1 cellular context compared by ENCODE assay signal in genomic region chr2:146990311-146990781, GRCh38.
TF ChIP-seq lines count a peak whose summit lies in the region.

No MANE protein-coding gene starts in this region.

TF ChIP-seq in GM23338, 12 proteins besides CTCF, POLR2A, EP300 and RAD21 (continued from another document):
- TF ChIP-seq EZH2 (IDR thresholded peaks at IDR 0.05; ENCODE audit: low read depth, unreplicated experiment) (no peak), NANOG (IDR thresholded peaks at IDR 0.05; ENCODE audit: borderline replicate concordance) (no peak), EZH2phosphoT487 (IDR thresholded peaks at IDR 0.05; ENCODE audit: unreplicated experiment) (no peak), POLR2AphosphoS5 (IDR thresholded peaks at IDR 0.05; ENCODE audit: low read depth) (no peak), ZNF114 (CRISPR knock-in tag; IDR thresholded peaks at IDR 0.05) (no peak)
- TF ChIP-seq, protein P1, sequence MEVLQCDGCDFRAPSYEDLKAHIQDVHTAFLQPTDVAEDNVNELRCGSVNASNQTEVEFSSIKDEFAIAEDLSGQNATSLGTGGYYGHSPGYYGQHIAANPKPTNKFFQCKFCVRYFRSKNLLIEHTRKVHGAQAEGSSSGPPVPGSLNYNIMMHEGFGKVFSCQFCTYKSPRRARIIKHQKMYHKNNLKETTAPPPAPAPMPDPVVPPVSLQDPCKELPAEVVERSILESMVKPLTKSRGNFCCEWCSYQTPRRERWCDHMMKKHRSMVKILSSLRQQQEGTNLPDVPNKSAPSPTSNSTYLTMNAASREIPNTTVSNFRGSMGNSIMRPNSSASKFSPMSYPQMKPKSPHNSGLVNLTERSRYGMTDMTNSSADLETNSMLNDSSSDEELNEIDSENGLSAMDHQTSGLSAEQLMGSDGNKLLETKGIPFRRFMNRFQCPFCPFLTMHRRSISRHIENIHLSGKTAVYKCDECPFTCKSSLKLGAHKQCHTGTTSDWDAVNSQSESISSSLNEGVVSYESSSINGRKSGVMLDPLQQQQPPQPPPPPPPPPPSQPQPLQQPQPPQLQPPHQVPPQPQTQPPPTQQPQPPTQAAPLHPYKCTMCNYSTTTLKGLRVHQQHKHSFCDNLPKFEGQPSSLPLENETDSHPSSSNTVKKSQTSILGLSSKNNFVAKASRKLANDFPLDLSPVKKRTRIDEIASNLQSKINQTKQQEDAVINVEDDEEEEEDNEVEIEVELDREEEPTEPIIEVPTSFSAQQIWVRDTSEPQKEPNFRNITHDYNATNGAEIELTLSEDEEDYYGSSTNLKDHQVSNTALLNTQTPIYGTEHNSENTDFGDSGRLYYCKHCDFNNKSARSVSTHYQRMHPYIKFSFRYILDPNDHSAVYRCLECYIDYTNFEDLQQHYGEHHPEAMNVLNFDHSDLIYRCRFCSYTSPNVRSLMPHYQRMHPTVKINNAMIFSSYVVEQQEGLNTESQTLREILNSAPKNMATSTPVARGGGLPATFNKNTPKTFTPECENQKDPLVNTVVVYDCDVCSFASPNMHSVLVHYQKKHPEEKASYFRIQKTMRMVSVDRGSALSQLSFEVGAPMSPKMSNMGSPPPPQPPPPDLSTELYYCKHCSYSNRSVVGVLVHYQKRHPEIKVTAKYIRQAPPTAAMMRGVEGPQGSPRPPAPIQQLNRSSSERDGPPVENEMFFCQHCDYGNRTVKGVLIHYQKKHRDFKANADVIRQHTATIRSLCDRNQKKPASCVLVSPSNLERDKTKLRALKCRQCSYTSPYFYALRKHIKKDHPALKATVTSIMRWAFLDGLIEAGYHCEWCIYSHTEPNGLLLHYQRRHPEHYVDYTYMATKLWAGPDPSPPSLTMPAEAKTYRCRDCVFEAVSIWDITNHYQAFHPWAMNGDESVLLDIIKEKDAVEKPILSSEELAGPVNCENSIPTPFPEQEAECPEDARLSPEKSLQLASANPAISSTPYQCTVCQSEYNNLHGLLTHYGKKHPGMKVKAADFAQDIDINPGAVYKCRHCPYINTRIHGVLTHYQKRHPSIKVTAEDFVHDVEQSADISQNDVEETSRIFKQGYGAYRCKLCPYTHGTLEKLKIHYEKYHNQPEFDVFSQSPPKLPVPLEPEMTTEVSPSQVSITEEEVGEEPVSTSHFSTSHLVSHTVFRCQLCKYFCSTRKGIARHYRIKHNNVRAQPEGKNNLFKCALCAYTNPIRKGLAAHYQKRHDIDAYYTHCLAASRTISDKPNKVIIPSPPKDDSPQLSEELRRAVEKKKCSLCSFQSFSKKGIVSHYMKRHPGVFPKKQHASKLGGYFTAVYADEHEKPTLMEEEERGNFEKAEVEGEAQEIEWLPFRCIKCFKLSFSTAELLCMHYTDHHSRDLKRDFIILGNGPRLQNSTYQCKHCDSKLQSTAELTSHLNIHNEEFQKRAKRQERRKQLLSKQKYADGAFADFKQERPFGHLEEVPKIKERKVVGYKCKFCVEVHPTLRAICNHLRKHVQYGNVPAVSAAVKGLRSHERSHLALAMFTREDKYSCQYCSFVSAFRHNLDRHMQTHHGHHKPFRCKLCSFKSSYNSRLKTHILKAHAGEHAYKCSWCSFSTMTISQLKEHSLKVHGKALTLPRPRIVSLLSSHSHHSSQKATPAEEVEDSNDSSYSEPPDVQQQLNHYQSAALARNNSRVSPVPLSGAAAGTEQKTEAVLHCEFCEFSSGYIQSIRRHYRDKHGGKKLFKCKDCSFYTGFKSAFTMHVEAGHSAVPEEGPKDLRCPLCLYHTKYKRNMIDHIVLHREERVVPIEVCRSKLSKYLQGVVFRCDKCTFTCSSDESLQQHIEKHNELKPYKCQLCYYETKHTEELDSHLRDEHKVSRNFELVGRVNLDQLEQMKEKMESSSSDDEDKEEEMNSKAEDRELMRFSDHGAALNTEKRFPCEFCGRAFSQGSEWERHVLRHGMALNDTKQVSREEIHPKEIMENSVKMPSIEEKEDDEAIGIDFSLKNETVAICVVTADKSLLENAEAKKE (CRISPR knock-in tag; IDR thresholded peaks at IDR 0.05), result no peak
- TF ChIP-seq, protein P2, sequence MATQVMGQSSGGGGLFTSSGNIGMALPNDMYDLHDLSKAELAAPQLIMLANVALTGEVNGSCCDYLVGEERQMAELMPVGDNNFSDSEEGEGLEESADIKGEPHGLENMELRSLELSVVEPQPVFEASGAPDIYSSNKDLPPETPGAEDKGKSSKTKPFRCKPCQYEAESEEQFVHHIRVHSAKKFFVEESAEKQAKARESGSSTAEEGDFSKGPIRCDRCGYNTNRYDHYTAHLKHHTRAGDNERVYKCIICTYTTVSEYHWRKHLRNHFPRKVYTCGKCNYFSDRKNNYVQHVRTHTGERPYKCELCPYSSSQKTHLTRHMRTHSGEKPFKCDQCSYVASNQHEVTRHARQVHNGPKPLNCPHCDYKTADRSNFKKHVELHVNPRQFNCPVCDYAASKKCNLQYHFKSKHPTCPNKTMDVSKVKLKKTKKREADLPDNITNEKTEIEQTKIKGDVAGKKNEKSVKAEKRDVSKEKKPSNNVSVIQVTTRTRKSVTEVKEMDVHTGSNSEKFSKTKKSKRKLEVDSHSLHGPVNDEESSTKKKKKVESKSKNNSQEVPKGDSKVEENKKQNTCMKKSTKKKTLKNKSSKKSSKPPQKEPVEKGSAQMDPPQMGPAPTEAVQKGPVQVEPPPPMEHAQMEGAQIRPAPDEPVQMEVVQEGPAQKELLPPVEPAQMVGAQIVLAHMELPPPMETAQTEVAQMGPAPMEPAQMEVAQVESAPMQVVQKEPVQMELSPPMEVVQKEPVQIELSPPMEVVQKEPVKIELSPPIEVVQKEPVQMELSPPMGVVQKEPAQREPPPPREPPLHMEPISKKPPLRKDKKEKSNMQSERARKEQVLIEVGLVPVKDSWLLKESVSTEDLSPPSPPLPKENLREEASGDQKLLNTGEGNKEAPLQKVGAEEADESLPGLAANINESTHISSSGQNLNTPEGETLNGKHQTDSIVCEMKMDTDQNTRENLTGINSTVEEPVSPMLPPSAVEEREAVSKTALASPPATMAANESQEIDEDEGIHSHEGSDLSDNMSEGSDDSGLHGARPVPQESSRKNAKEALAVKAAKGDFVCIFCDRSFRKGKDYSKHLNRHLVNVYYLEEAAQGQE (IDR thresholded peaks at IDR 0.05; ENCODE audit: unreplicated experiment), result no peak
